In the genomic region with DNA sequence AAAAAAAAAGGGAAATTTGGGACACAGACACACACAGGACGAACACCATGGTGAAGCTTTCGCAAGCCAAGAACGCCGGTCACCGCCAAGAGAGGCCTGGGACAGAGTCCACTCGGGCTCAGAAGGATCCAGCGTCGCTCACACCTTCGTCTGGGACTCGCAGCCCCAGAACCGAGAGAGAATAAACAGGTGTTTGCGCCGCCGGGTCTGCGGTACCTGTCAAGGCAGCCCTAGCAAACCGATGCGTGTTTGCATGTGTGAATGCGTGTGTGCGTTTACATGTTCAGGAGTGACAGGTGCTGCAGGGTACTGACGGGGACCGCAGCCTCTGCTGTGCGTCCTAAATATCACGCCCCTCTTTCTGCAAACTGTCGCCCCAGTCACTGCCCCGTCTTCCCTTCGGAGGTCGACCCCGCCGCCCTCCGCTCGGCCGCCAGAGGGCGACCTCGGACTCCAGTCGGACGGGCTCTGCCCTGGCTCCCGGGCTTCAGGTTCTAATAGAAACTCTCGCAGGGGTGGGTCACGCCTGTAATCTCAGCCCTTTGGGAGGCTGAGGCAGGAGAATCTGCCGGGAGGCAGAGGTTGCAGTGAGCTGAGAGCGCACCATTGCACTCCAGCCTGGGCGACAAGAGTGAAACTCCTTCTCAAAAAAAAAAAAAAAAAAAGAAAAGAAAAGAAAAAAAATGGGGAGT, we compare ENCODE assay signal across 8 cellular contexts. TPM values are rescaled to one million over a fixed set of nuclear protein-coding genes. Genes with fewer than 3 reads are reported as not detected.
A peak's percentile ranks its signal among the peaks of the same experiment; 100 is the strongest.
DNase-seq lines count a peak whose midpoint lies in the region; ATAC-seq and TF ChIP-seq lines count a peak whose summit lies in the region.

No MANE protein-coding gene starts in this region.

- H3K36me3 Mint-ChIP-seq in activated T-helper 2 cell treated with anti-CD3 and anti-CD28 coated beads, Interferon-gamma antibody, Interleukin-2, Interleukin-4, amounts not matched to agents 10 μg/mL and 5 μg/mL and 100 μg/mL, durations not matched to agents 14 hours and 24 hours and 36 hours (ENCODE audit: low read depth) = peaks cover 22% of the 10 kb centered on the region

- H3K4me3 ChIP-seq in foreskin fibroblast (ENCODE audit: low read depth in 1 of 2, low read length in 2 of 2) = peak overlapping the region; percentile 43 to 54
- H3K4me3 ChIP-seq in neutrophil (ENCODE audit: low read depth in 1 of 2, low read length in 1 of 2) = peak overlapping the region; percentile 52 to 53
- peak overlapping the region; percentile 17 to 57 (median 40) for H3K4me3 ChIP-seq in subcutaneous abdominal adipose tissue (ENCODE audit: low read depth in 1 of 5, low read length in 5 of 5)

- H3K4me1 Mint-ChIP-seq in activated T-helper 2 cell treated with anti-CD3 and anti-CD28 coated beads, Interferon-gamma antibody, Interleukin-2, Interleukin-4, amounts not matched to agents 10 μg/mL and 5 μg/mL and 100 μg/mL, durations not matched to agents 14 hours and 24 hours and 36 hours (ENCODE audit: low read depth) = peaks cover 10% of the 10 kb centered on the region

- H3K27ac ChIP-seq in neutrophil (peak overlapping the region; percentile 46), subcutaneous abdominal adipose tissue (ENCODE audit: low read depth, low read length) (no peak overlapping the region)

- peaks cover 26% of the 10 kb centered on the region for H3K27me3 ChIP-seq in neutrophil
- H3K27me3 ChIP-seq in subcutaneous abdominal adipose tissue (ENCODE audit: control insufficient read depth in 5 of 5, insufficient read depth in 4 of 5, low read length in 5 of 5) = no peaks in the 10 kb centered on the region

- peak; percentile 85 for DNase-seq in HuH-7 (ENCODE audit: low spot score)
- peak; percentile 75 for DNase-seq in RKO (ENCODE audit: low spot score)
- DNase-seq in activated T-helper 2 cell treated with anti-CD3 and anti-CD28 coated beads, Interferon-gamma antibody, Interleukin-2, Interleukin-4, amounts not matched to agents 10 μg/mL and 5 μg/mL and 100 μg/mL, durations not matched to agents 14 hours and 24 hours and 36 hours (ENCODE audit: low spot score) = peak; percentile 71
- peak; percentile 47 to 83 for DNase-seq in foreskin fibroblast

- H3K4me1 ChIP-seq in neutrophil (ENCODE audit: control insufficient read depth in 1 of 2, insufficient read depth in 1 of 2, low read depth in 1 of 2, low read length in 1 of 2) = peaks cover 13 to 15% of the 10 kb centered on the region in 2 experiments
- peaks cover 0 to 15% (median 14%) of the 10 kb centered on the region in 5 donors for H3K4me1 ChIP-seq in subcutaneous abdominal adipose tissue (ENCODE audit: control insufficient read depth in 5 of 5, insufficient read depth in 5 of 5, low read length in 5 of 5)

- no peaks in the 10 kb centered on the region for H3K27me3 Mint-ChIP-seq in activated T-helper 2 cell treated with anti-CD3 and anti-CD28 coated beads, Interferon-gamma antibody, Interleukin-2, Interleukin-4, amounts not matched to agents 10 μg/mL and 5 μg/mL and 100 μg/mL, durations not matched to agents 14 hours and 24 hours and 36 hours (ENCODE audit: low read depth)

- no peak overlapping the region for H3K27ac Mint-ChIP-seq in activated T-helper 2 cell treated with anti-CD3 and anti-CD28 coated beads, Interferon-gamma antibody, Interleukin-2, Interleukin-4, amounts not matched to agents 10 μg/mL and 5 μg/mL and 100 μg/mL, durations not matched to agents 14 hours and 24 hours and 36 hours

- peaks cover 9% of the 10 kb centered on the region for H3K9me3 Mint-ChIP-seq in activated T-helper 2 cell treated with anti-CD3 and anti-CD28 coated beads, Interferon-gamma antibody, Interleukin-2, Interleukin-4, amounts not matched to agents 10 μg/mL and 5 μg/mL and 100 μg/mL, durations not matched to agents 14 hours and 24 hours and 36 hours

- peaks cover 6% of the 10 kb centered on the region for H3K36me3 ChIP-seq in neutrophil
- H3K36me3 ChIP-seq in subcutaneous abdominal adipose tissue (ENCODE audit: control insufficient read depth in 5 of 5, insufficient read depth in 5 of 5, low read length in 5 of 5) = peaks cover 0 to 12% (median 10%) of the 10 kb centered on the region in 5 donors

- TF ChIP-seq CTCF in GM12873 (IDR thresholded peaks at IDR 0.05; ENCODE audit: insufficient read depth, low read depth, low read length, missing control alignments) = peak; percentile 87
- peak; percentile 75 for TF ChIP-seq CTCF in foreskin fibroblast (IDR thresholded peaks at IDR 0.05; ENCODE audit: low read depth, low read length)
- TF ChIP-seq CTCF in neutrophil (IDR thresholded peaks at IDR 0.05) = peak; percentile 93

- H3K4me3 Mint-ChIP-seq in activated T-helper 2 cell treated with anti-CD3 and anti-CD28 coated beads, Interferon-gamma antibody, Interleukin-2, Interleukin-4, amounts not matched to agents 10 μg/mL and 5 μg/mL and 100 μg/mL, durations not matched to agents 14 hours and 24 hours and 36 hours (ENCODE audit: low read depth) = peak overlapping the region; percentile 75

- no peaks in the 10 kb centered on the region for H3K9me3 ChIP-seq in neutrophil
- H3K9me3 ChIP-seq in subcutaneous abdominal adipose tissue (ENCODE audit: control insufficient read depth in 5 of 5, low read length in 5 of 5) = peaks cover 0 to 4% (median 0%) of the 10 kb centered on the region in 5 donors

- ATAC-seq in HG02759 (IDR thresholded peaks at IDR 0.05; ENCODE audit: unreplicated experiment) = no peak

- intact Hi-C loops in activated T-helper 2 cell treated with anti-CD3 and anti-CD28 coated beads, Interferon-gamma antibody, Interleukin-2, Interleukin-4, amounts not matched to agents 10 μg/mL and 5 μg/mL and 100 μg/mL, durations not matched to agents 14 hours and 24 hours and 36 hours (cut with micrococcal nuclease) = loop anchor here (1.0 kb wide), 1 partner anchor 24 kb away; the partner anchor contains the start of genes ADAT3 and SCAMP4

- H3K9ac ChIP-seq in subcutaneous abdominal adipose tissue (ENCODE audit: low read length in 5 of 5) = peak overlapping the region in 3 of 5 donors; percentile 43 to 55 (median 52)

RNA-seq across cellular contexts. Expression of gene CSNK1G2, which starts 11.8 kb away (rescaled TPM):
- total RNA-seq in activated T-helper 2 cell treated with anti-CD3 and anti-CD28 coated beads, Interferon-gamma antibody, Interleukin-2, Interleukin-4, amounts not matched to agents 10 μg/mL and 5 μg/mL and 100 μg/mL, durations not matched to agents 14 hours and 24 hours and 36 hours = 89.1 and 90.7 TPM in 2 replicates

RNA-seq across cellular contexts. Expression of gene ADAT3, which starts 24.0 kb away (rescaled TPM):
- total RNA-seq in activated T-helper 2 cell treated with anti-CD3 and anti-CD28 coated beads, Interferon-gamma antibody, Interleukin-2, Interleukin-4, amounts not matched to agents 10 μg/mL and 5 μg/mL and 100 μg/mL, durations not matched to agents 14 hours and 24 hours and 36 hours = 9.1 and 9.9 TPM in 2 replicates

RNA-seq across cellular contexts. Expression of gene SCAMP4, which starts 24.0 kb away (rescaled TPM):
- 35.9 and 37.9 TPM in 2 replicates for total RNA-seq in activated T-helper 2 cell treated with anti-CD3 and anti-CD28 coated beads, Interferon-gamma antibody, Interleukin-2, Interleukin-4, amounts not matched to agents 10 μg/mL and 5 μg/mL and 100 μg/mL, durations not matched to agents 14 hours and 24 hours and 36 hours

RNA-seq across cellular contexts. Expression of gene ABHD17A, which starts 43.9 kb away (rescaled TPM):
- total RNA-seq in activated T-helper 2 cell treated with anti-CD3 and anti-CD28 coated beads, Interferon-gamma antibody, Interleukin-2, Interleukin-4, amounts not matched to agents 10 μg/mL and 5 μg/mL and 100 μg/mL, durations not matched to agents 14 hours and 24 hours and 36 hours = 100 and 102 TPM in 2 replicates
